9 cellular contexts compared by ENCODE assay signal in genomic region chr13:33610471-33611015, GRCh38.
DNase-seq lines count a peak whose midpoint lies in the region; TF ChIP-seq lines count a peak whose summit lies in the region.
"Had no signal": no experiment of that assay in that cellular context is flagged by ENCODE, and none has a peak within 500 bp of the region (broad histone marks: within the 10 kb centered on the region; RNA-seq: fewer than 3 reads in every experiment).

No MANE protein-coding gene starts in this region.

- no peak for TF ChIP-seq EP300 in esophagus muscularis mucosa (IDR thresholded peaks at IDR 0.05)

- H3K27ac ChIP-seq in esophagus muscularis mucosa (replicated peaks in 1 of 4) (peak overlapping the region; percentile 47 to 79 (median 60)), parathyroid adenoma (peak overlapping the region; percentile 45), urinary bladder (ENCODE audit: low read depth) (peak overlapping the region; percentile 44)
- H3K27ac ChIP-seq: HL-60 had no signal

- H3K4me2 ChIP-seq in parathyroid adenoma (ENCODE audit: low read length), result peak overlapping the region; percentile 30

- peak; percentile 66 for DNase-seq in NCI-H2107 (lab: John Stamatoyannopoulos, UW)
- DNase-seq in activated CD8-positive, alpha-beta memory T cell treated with anti-CD3 and anti-CD28 coated beads, Interleukin-2, amount 50 U/mL, for 48 hours, result peak; percentile 75
- peak; percentile 79 for DNase-seq in esophagus muscularis mucosa (ENCODE audit: extremely low spot score)
- DNase-seq in EL, result no peak
- DNase-seq in NCI-H128 (lab: John Stamatoyannopoulos, UW; ENCODE audit: unreplicated experiment), result no peak
- DNase-seq in GM10266 (ENCODE audit: extremely low spot score), result no peak

- no peak overlapping the region for H2AFZ ChIP-seq in parathyroid adenoma

- peak overlapping the region; percentile 24 to 33 (median 28) for H3K4me3 ChIP-seq in esophagus muscularis mucosa
- no peak overlapping the region for H3K4me3 ChIP-seq in parathyroid adenoma (ENCODE audit: low read depth, low read length)
- no peak overlapping the region for H3K4me3 ChIP-seq in urinary bladder (ENCODE audit: low read depth, low read length)

- WGBS in esophagus muscularis mucosa, result 86% methylated on average over 15 of the region's 22 CpGs
- WGBS in urinary bladder, result 66% methylated on average over 22 of the region's 22 CpGs

- no peak for TF ChIP-seq CTCF in esophagus muscularis mucosa (IDR thresholded peaks at IDR 0.05)
- no peak for TF ChIP-seq CTCF in parathyroid adenoma (IDR thresholded peaks at IDR 0.05)
- TF ChIP-seq CTCF in GM10266 (IDR thresholded peaks at IDR 0.05; ENCODE audit: control insufficient read depth, insufficient read depth, low read depth, missing control alignments), result no peak

- intact Hi-C loops in esophagus muscularis mucosa (cut with DNase I), result no loop called here

- no peaks in the 10 kb centered on the region for H3K9me3 ChIP-seq in esophagus muscularis mucosa
- H3K9me3 ChIP-seq in parathyroid adenoma (ENCODE audit: control insufficient read depth, low read length), result no peaks in the 10 kb centered on the region

- no peak overlapping the region for H3K9ac ChIP-seq in parathyroid adenoma

- H3K27me3 ChIP-seq in esophagus muscularis mucosa (no peaks in the 10 kb centered on the region), parathyroid adenoma (ENCODE audit: control insufficient read depth, insufficient read depth, low read length) (no peaks in the 10 kb centered on the region)

- no peaks in the 10 kb centered on the region for H3K36me3 ChIP-seq in esophagus muscularis mucosa
- no peaks in the 10 kb centered on the region for H3K36me3 ChIP-seq in parathyroid adenoma (ENCODE audit: control insufficient read depth, insufficient read depth, low read length)
- H3K36me3 ChIP-seq in urinary bladder (ENCODE audit: insufficient read depth), result no peaks in the 10 kb centered on the region

- H3K4me1 ChIP-seq in esophagus muscularis mucosa, result peaks cover 23 to 26% (median 24%) of the 10 kb centered on the region in 4 donors
- no peaks in the 10 kb centered on the region for H3K4me1 ChIP-seq in parathyroid adenoma
- H3K4me1 ChIP-seq in urinary bladder (ENCODE audit: insufficient read depth), result no peaks in the 10 kb centered on the region

- no peak for TF ChIP-seq POLR2A in esophagus muscularis mucosa (IDR thresholded peaks at IDR 0.05; ENCODE audit: low read depth)

- H3K79me2 ChIP-seq in parathyroid adenoma, result no peaks in the 10 kb centered on the region

Comparison
In these comparisons a context has a peak if more than half of its experiments do, and no peak if none do; other contexts are left out.
1. DNase-seq: peak in NCI-H2107 (single experiment), activated CD8-positive, alpha-beta memory T cell treated with anti-CD3 and anti-CD28 coated beads, Interleukin-2, amount 50 U/mL, for 48 hours (single experiment) and esophagus muscularis mucosa (single experiment); none in EL (single experiment), NCI-H128 (single experiment) and GM10266 (single experiment).
2. H3K4me3 ChIP-seq: peak in esophagus muscularis mucosa (4 of 4); none in parathyroid adenoma (single experiment) and urinary bladder (single experiment).
3. Peak in every context shown above with its lines, with median percentiles within 50 percentile points of each other: H3K27ac ChIP-seq.